Comparison of ENCODE assay signal across 9 cellular contexts in genomic region chr12:106417926-106418910, GRCh38.
DNase-seq lines count a peak whose midpoint lies in the region; ATAC-seq and TF ChIP-seq lines count a peak whose summit lies in the region.
"Had no signal": no experiment of that assay in that cellular context is flagged by ENCODE, and none has a peak within 500 bp of the region (broad histone marks: within the 10 kb centered on the region; RNA-seq: fewer than 3 reads in every experiment).

No MANE protein-coding gene starts in this region.

- no peak for TF ChIP-seq CTCF in RWPE1 (conservative IDR thresholded peaks at IDR 0.05; ENCODE audit: low read depth)
- TF ChIP-seq CTCF in omental fat pad (IDR thresholded peaks at IDR 0.05) = no peak

- POLR2A ChIA-PET in RWPE1 (lab: Yijun Ruan, JAX; ENCODE audit: low non-redundant PET) = no interaction called here

- CTCF ChIA-PET in RWPE1 (lab: Yijun Ruan, JAX) = interaction anchor here (0.6 kb wide), 1 partner anchor 9 kb away, joined by 8 read pairs; no protein-coding TSS in a partner anchor

- DNase-seq in D341Med (ENCODE audit: low spot score) (peak; percentile 29), RWPE1 (ENCODE audit: low spot score) (peak; percentile 53), epithelial cell of prostate (ENCODE audit: low read depth, low spot score) (no peak), omental fat pad (ENCODE audit: low spot score) (no peak), NCI-H2081 (lab: John Stamatoyannopoulos, UW) (no peak), NOMO-1 (lab: John Stamatoyannopoulos, UW; ENCODE audit: unreplicated experiment in 2 of 2) (no peak), DMS114 treated with DMSO at 0.1 percent for 48 hours (lab: John Stamatoyannopoulos, UW; ENCODE audit: unreplicated experiment) (no peak)
- DNase-seq: testis had no signal

- ATAC-seq in omental fat pad (ENCODE audit: low FRiP score) = peak; percentile 83
- ATAC-seq in GM21717 (IDR thresholded peaks at IDR 0.05; ENCODE audit: unreplicated experiment) = no peak

- no peak overlapping the region for H3K27ac ChIP-seq in RWPE1
- peak overlapping the region; percentile 8 for H3K27ac ChIP-seq in epithelial cell of prostate

Comparison
In these comparisons a context has a peak if more than half of its experiments do, and no peak if none do; other contexts are left out.
1. DNase-seq: peak in D341Med (single experiment) and RWPE1 (single experiment); none in epithelial cell of prostate (single experiment), omental fat pad (single experiment), NCI-H2081 (0 of 2), NOMO-1 (0 of 2) and DMS114 treated with DMSO at 0.1 percent for 48 hours (single experiment).